Comparison of ENCODE assay signal across 1 cellular context in the genomic region with DNA sequence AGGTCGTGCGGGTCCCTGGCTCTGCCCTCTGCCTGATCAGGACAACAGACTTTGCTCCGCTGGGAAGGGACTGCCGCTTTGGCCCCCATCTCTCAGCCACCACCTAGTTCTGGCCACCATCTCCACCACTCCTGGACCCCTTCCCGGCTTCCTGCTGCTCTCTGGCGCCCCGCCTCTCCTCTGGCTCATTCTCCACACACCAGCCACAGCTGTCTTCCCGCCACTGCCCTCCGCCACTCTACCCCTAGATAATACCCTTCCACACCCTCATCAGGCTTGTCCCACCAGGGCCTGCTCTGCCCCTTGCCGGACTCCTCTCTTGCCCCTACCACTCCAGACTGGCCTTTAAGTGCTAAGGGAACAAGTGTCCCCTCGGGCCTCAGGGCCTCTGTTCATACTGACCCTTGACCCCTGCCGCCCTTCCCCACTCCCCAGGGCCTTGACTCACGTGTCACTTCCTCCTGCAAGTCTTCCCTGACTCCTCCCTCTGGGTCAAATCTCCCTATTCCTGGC.
TF ChIP-seq lines count a peak whose summit lies in the region.

No MANE protein-coding gene starts in this region.

TF ChIP-seq in HepG2, 621 proteins besides CTCF, POLR2A, EP300 and RAD21 (continued from another document and continues in another):
- TF ChIP-seq, protein P1, sequence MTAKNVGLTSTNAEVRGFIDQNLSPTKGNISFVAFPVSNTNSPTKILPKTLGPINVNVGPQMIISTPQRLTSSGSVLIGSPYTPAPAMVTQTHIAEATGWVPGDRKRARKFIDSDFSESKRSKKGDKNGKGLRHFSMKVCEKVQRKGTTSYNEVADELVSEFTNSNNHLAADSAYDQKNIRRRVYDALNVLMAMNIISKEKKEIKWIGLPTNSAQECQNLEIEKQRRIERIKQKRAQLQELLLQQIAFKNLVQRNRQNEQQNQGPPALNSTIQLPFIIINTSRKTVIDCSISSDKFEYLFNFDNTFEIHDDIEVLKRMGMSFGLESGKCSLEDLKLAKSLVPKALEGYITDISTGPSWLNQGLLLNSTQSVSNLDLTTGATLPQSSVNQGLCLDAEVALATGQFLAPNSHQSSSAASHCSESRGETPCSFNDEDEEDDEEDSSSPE (CRISPR knock-in tag; IDR thresholded peaks at IDR 0.05), result peak; percentile 50; the same call in 1 of the 2 replicates
- TF ChIP-seq ZBTB7B (CRISPR knock-in tag; IDR thresholded peaks at IDR 0.05), result peak; percentile 34; the same call in 1 of the 2 replicates
- no peak for TF ChIP-seq CREM (IDR thresholded peaks at IDR 0.05)
- TF ChIP-seq CREM (CRISPR knock-in tag; IDR thresholded peaks at IDR 0.05), result no peak
- TF ChIP-seq, protein P2, sequence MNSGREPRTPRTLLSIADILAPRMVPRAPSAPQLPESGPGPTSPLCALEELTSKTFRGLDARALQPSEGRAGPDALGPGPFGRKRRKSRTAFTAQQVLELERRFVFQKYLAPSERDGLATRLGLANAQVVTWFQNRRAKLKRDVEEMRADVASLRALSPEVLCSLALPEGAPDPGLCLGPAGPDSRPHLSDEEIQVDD (CRISPR knock-in tag; IDR thresholded peaks at IDR 0.05; ENCODE audit: borderline replicate concordance), result no peak
- TF ChIP-seq ZFP36 (IDR thresholded peaks at IDR 0.05; ENCODE audit: borderline replicate concordance, low read depth, low read length, partially characterized antibody), result no peak
- TF ChIP-seq, protein P3, sequence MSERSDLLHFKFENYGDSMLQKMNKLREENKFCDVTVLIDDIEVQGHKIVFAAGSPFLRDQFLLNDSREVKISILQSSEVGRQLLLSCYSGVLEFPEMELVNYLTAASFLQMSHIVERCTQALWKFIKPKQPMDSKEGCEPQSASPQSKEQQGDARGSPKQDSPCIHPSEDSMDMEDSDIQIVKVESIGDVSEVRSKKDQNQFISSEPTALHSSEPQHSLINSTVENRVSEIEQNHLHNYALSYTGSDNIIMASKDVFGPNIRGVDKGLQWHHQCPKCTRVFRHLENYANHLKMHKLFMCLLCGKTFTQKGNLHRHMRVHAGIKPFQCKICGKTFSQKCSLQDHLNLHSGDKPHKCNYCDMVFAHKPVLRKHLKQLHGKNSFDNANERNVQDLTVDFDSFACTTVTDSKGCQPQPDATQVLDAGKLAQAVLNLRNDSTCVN (CRISPR knock-in tag; IDR thresholded peaks at IDR 0.05; ENCODE audit: borderline replicate concordance), result no peak
- no peak for TF ChIP-seq ZBTB4 (CRISPR knock-in tag; IDR thresholded peaks at IDR 0.05; ENCODE audit: borderline replicate concordance)
- TF ChIP-seq ZNF746 (CRISPR knock-in tag; IDR thresholded peaks at IDR 0.05), result 0 out of 2 replicates have a peak, but pooled peaks have one; percentile 34
- no peak for TF ChIP-seq ZNF580 (CRISPR knock-in tag; IDR thresholded peaks at IDR 0.05; ENCODE audit: borderline replicate concordance, low read depth)
- TF ChIP-seq MLXIP (CRISPR knock-in tag; IDR thresholded peaks at IDR 0.05; ENCODE audit: borderline replicate concordance), result no peak
- no peak for TF ChIP-seq ZNF280D (CRISPR knock-in tag; IDR thresholded peaks at IDR 0.05)
- TF ChIP-seq ZNF607 (CRISPR knock-in tag; IDR thresholded peaks at IDR 0.05; ENCODE audit: borderline replicate concordance), result no peak
- TF ChIP-seq, protein P4, sequence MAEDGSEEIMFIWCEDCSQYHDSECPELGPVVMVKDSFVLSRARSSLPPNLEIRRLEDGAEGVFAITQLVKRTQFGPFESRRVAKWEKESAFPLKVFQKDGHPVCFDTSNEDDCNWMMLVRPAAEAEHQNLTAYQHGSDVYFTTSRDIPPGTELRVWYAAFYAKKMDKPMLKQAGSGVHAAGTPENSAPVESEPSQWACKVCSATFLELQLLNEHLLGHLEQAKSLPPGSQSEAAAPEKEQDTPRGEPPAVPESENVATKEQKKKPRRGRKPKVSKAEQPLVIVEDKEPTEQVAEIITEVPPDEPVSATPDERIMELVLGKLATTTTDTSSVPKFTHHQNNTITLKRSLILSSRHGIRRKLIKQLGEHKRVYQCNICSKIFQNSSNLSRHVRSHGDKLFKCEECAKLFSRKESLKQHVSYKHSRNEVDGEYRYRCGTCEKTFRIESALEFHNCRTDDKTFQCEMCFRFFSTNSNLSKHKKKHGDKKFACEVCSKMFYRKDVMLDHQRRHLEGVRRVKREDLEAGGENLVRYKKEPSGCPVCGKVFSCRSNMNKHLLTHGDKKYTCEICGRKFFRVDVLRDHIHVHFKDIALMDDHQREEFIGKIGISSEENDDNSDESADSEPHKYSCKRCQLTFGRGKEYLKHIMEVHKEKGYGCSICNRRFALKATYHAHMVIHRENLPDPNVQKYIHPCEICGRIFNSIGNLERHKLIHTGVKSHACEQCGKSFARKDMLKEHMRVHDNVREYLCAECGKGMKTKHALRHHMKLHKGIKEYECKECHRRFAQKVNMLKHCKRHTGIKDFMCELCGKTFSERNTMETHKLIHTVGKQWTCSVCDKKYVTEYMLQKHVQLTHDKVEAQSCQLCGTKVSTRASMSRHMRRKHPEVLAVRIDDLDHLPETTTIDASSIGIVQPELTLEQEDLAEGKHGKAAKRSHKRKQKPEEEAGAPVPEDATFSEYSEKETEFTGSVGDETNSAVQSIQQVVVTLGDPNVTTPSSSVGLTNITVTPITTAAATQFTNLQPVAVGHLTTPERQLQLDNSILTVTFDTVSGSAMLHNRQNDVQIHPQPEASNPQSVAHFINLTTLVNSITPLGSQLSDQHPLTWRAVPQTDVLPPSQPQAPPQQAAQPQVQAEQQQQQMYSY (CRISPR knock-in tag; IDR thresholded peaks at IDR 0.05), result no peak
- peak; percentile 77 for TF ChIP-seq NR2C2 (CRISPR knock-in tag; IDR thresholded peaks at IDR 0.05; ENCODE audit: borderline replicate concordance)
- TF ChIP-seq THAP9 (CRISPR knock-in tag; IDR thresholded peaks at IDR 0.05; ENCODE audit: borderline replicate concordance), result peak; percentile 19; the same call in 1 of the 2 replicates
- TF ChIP-seq ZNF24 (IDR thresholded peaks at IDR 0.05), result no peak
- TF ChIP-seq FOXP1 (IDR thresholded peaks at IDR 0.05), result no peak
- no peak for TF ChIP-seq FOXP1 (CRISPR knock-in tag; IDR thresholded peaks at IDR 0.05)
- TF ChIP-seq PREB (CRISPR knock-in tag; IDR thresholded peaks at IDR 0.05), result no peak
- no peak for TF ChIP-seq MTA3 (CRISPR knock-in tag; IDR thresholded peaks at IDR 0.05)
- TF ChIP-seq NR2F1 (CRISPR knock-in tag; IDR thresholded peaks at IDR 0.05), result peak in 1 of 2 experiments; percentile 65; a peak in 1 of 4 replicates
- TF ChIP-seq KLF13 (CRISPR knock-in tag; IDR thresholded peaks at IDR 0.05), result no peak
- TF ChIP-seq, protein P5, sequence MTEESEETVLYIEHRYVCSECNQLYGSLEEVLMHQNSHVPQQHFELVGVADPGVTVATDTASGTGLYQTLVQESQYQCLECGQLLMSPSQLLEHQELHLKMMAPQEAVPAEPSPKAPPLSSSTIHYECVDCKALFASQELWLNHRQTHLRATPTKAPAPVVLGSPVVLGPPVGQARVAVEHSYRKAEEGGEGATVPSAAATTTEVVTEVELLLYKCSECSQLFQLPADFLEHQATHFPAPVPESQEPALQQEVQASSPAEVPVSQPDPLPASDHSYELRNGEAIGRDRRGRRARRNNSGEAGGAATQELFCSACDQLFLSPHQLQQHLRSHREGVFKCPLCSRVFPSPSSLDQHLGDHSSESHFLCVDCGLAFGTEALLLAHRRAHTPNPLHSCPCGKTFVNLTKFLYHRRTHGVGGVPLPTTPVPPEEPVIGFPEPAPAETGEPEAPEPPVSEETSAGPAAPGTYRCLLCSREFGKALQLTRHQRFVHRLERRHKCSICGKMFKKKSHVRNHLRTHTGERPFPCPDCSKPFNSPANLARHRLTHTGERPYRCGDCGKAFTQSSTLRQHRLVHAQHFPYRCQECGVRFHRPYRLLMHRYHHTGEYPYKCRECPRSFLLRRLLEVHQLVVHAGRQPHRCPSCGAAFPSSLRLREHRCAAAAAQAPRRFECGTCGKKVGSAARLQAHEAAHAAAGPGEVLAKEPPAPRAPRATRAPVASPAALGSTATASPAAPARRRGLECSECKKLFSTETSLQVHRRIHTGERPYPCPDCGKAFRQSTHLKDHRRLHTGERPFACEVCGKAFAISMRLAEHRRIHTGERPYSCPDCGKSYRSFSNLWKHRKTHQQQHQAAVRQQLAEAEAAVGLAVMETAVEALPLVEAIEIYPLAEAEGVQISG (CRISPR knock-in tag; IDR thresholded peaks at IDR 0.05), result no peak
- TF ChIP-seq ZBTB8A (CRISPR knock-in tag; IDR thresholded peaks at IDR 0.05; ENCODE audit: borderline replicate concordance, low read depth), result no peak
